In the genomic region with DNA sequence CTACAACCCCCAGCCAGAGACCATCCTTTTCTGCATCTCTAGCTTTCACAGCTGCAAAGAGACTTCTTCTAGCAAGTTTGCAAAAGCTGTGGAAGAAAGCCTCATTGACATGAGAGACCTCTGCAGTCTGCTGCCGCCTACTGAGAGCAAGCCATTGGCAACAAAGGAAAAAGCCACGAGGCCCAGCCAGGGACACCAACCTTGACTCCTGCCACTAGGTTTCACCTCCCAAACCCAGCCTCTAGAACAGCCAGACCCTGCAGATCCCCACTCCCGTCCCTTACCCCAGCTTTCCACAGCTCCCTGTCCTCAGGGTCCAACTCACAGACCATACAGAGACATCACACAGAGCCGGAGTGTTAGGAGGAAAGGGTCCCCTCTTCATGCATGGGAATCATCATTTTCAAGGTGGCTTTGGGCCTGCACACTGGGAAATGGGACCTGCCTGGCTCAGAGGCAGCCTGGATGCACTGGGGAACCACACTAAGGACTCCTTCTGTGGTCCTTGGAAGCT, we compare ENCODE assay signal across 35 cellular contexts. TPM values are rescaled to one million over a fixed set of nuclear protein-coding genes. Genes with fewer than 3 reads are reported as not detected.
"Had no signal": no experiment of that assay in that cellular context is flagged by ENCODE, and none has a peak within 500 bp of the region (broad histone marks: within the 10 kb centered on the region; RNA-seq: fewer than 3 reads in every experiment).

No MANE protein-coding gene starts in this region.

- H3K4me3 Mint-ChIP-seq: activated B cell treated with CpG ODN at 0.5 μM for 24 hours; activated CD4-positive, alpha-beta memory T cell treated with anti-CD3 and anti-CD28 coated beads for 36 hours; activated naive CD4-positive, alpha-beta T cell treated with anti-CD3 and anti-CD28 coated beads for 36 hours; activated T-cell treated with anti-CD3 and anti-CD28 coated beads, Interleukin-2, amount 50 U/mL, for 4 hours; activated T-helper 1 cell treated with anti-CD3 and anti-CD28 coated beads, Interleukin-12 subunit alpha, Interleukin-12 subunit beta, Interleukin-2, Interleukin-4 antibody, amounts not matched to agents 30 ng/mL and 10 ng/mL and 1 ng/mL, durations not matched to agents 14 hours and 24 hours and 36 hours; central memory CD8-positive, alpha-beta T cell; T-helper 1 cell treated with Interleukin-12 subunit alpha and Interleukin-12 subunit beta and Interleukin-4 antibody, amounts not matched to agents 30 μg/mL and 1 μg/mL, for 36 hours had no signal

- H3K9ac ChIP-seq: SK-N-SH had no signal

- H3K4me1 ChIP-seq: adrenal gland, Peyer's patch, SJSA1 had no signal

- H3K36me3 Mint-ChIP-seq: activated CD4-positive, alpha-beta memory T cell treated with anti-CD3 and anti-CD28 coated beads for 36 hours; activated naive CD4-positive, alpha-beta T cell treated with anti-CD3 and anti-CD28 coated beads, Interleukin-2, amount 50 U/mL, for 72 hours had no signal

- H3K27ac ChIP-seq: adrenal gland, brain microvascular endothelial cell, cardiac muscle cell, Peyer's patch, SJSA1, VCaP had no signal

- H3K4me3 ChIP-seq: adrenal gland, cardiac muscle cell, Peyer's patch, SJSA1 had no signal

- H3K27ac Mint-ChIP-seq: activated B cell treated with CpG ODN at 0.5 μM for 24 hours; activated CD4-positive, alpha-beta memory T cell treated with anti-CD3 and anti-CD28 coated beads for 36 hours; activated naive CD4-positive, alpha-beta T cell treated with anti-CD3 and anti-CD28 coated beads for 36 hours; activated naive CD4-positive, alpha-beta T cell treated with anti-CD3 and anti-CD28 coated beads, Interleukin-2, amount 50 U/mL, for 72 hours; activated T-helper 1 cell treated with anti-CD3 and anti-CD28 coated beads, Interleukin-12 subunit alpha, Interleukin-12 subunit beta, Interleukin-2, Interleukin-4 antibody, amounts not matched to agents 30 ng/mL and 10 ng/mL and 1 ng/mL, durations not matched to agents 14 hours and 24 hours and 36 hours; T-helper 1 cell treated with Interleukin-12 subunit alpha and Interleukin-12 subunit beta and Interleukin-4 antibody, amounts not matched to agents 30 μg/mL and 1 μg/mL, for 36 hours had no signal

- H3K27me3 ChIP-seq: adrenal gland, Peyer's patch, SJSA1 had no signal

- H3K36me3 ChIP-seq: adrenal gland, brain microvascular endothelial cell, cardiac muscle cell, Peyer's patch, SJSA1 had no signal

- DNase-seq: activated B cell treated with CpG ODN at 0.5 μM for 24 hours; activated CD4-positive, alpha-beta memory T cell treated with anti-CD3 and anti-CD28 coated beads for 36 hours; activated CD4-positive, alpha-beta T cell treated with anti-CD3 and anti-CD28 coated beads for 4 hours; activated CD4-positive, alpha-beta T cell treated with anti-CD3 and anti-CD28 coated beads, Interleukin-2, amount 50 U/mL, for 1 hour; activated CD4-positive, CD25-positive, alpha-beta regulatory T cell treated with anti-CD3 and anti-CD28 coated beads, Interleukin-2, amount 50 U/mL, for 72 hours; activated CD8-positive, alpha-beta memory T cell treated with anti-CD3 and anti-CD28 coated beads, Interleukin-2, amount 50 U/mL, for 4 hours; activated gamma-delta T cell treated with Interleukin-2 at 50 U/mL for 16 hours; activated naive CD4-positive, alpha-beta T cell treated with anti-CD3 and anti-CD28 coated beads for 36 hours; activated T-cell treated with anti-CD3 and anti-CD28 coated beads for 4 hours; activated T-cell treated with anti-CD3 and anti-CD28 coated beads, Interleukin-2, amount 50 U/mL, for 4 hours; adrenal gland; anterior cingulate cortex; brain microvascular endothelial cell; Karpas-422; NCI-H1105; NCI-H1417 treated with DMSO at 0.1 percent for 48 hours; NCI-H187 treated with DMSO at 0.1 percent for 48 hours; NCI-H345; NCI-H524 treated with DMSO at 0.1 percent for 48 hours; NCI-H748 treated with DMSO at 0.1 percent for 48 hours; NK-92 treated with Interleukin-12 subunit alpha and Interleukin-12 subunit beta, amount 100 ng/mL, for 24 hours; Peyer's patch; RPMI8226; SHP77 treated with DMSO at 0.1 percent for 48 hours had no signal

- H3K9me3 ChIP-seq: SJSA1, SK-N-SH had no signal

- H3K4me1 Mint-ChIP-seq: activated B cell treated with CpG ODN at 0.5 μM for 24 hours; central memory CD8-positive, alpha-beta T cell had no signal

RNA-seq across cellular contexts. Expression of a gene that starts 14.6 kb away (rescaled TPM):
- total RNA-seq: activated B cell treated with CpG ODN at 0.5 μM for 24 hours; activated CD4-positive, alpha-beta memory T cell treated with anti-CD3 and anti-CD28 coated beads for 36 hours; activated naive CD4-positive, alpha-beta T cell treated with anti-CD3 and anti-CD28 coated beads for 36 hours; activated naive CD4-positive, alpha-beta T cell treated with anti-CD3 and anti-CD28 coated beads, Interleukin-2, amount 50 U/mL, for 72 hours; activated T-cell treated with anti-CD3 and anti-CD28 coated beads, Interleukin-2, amount 50 U/mL, for 4 hours; activated T-helper 1 cell treated with anti-CD3 and anti-CD28 coated beads, Interleukin-12 subunit alpha, Interleukin-12 subunit beta, Interleukin-2, Interleukin-4 antibody, amounts not matched to agents 30 ng/mL and 10 ng/mL and 1 ng/mL, durations not matched to agents 14 hours and 24 hours and 36 hours; adrenal gland; cardiac muscle cell; MCF 10A; NCI-H460; PC-3; Peyer's patch; SJSA1 had no signal
- polyA plus RNA-seq: adrenal gland, cardiac muscle cell, SK-N-SH had no signal

RNA-seq across cellular contexts. Expression of a gene that starts 51.1 kb away (rescaled TPM):
- total RNA-seq: activated B cell treated with CpG ODN at 0.5 μM for 24 hours; activated CD4-positive, alpha-beta memory T cell treated with anti-CD3 and anti-CD28 coated beads for 36 hours; activated naive CD4-positive, alpha-beta T cell treated with anti-CD3 and anti-CD28 coated beads for 36 hours; activated naive CD4-positive, alpha-beta T cell treated with anti-CD3 and anti-CD28 coated beads, Interleukin-2, amount 50 U/mL, for 72 hours; activated T-cell treated with anti-CD3 and anti-CD28 coated beads, Interleukin-2, amount 50 U/mL, for 4 hours; adrenal gland; cardiac muscle cell; MCF 10A; NCI-H460; PC-3; SJSA1 had no signal
- polyA plus RNA-seq: adrenal gland, cardiac muscle cell, SK-N-SH had no signal

RNA-seq across cellular contexts. Expression of a gene that starts 54.8 kb away (rescaled TPM):
- total RNA-seq: activated B cell treated with CpG ODN at 0.5 μM for 24 hours; activated CD4-positive, alpha-beta memory T cell treated with anti-CD3 and anti-CD28 coated beads for 36 hours; activated naive CD4-positive, alpha-beta T cell treated with anti-CD3 and anti-CD28 coated beads for 36 hours; activated naive CD4-positive, alpha-beta T cell treated with anti-CD3 and anti-CD28 coated beads, Interleukin-2, amount 50 U/mL, for 72 hours; activated T-cell treated with anti-CD3 and anti-CD28 coated beads, Interleukin-2, amount 50 U/mL, for 4 hours; activated T-helper 1 cell treated with anti-CD3 and anti-CD28 coated beads, Interleukin-12 subunit alpha, Interleukin-12 subunit beta, Interleukin-2, Interleukin-4 antibody, amounts not matched to agents 30 ng/mL and 10 ng/mL and 1 ng/mL, durations not matched to agents 14 hours and 24 hours and 36 hours; cardiac muscle cell; MCF 10A; NCI-H460; PC-3; SJSA1 had no signal
- polyA plus RNA-seq: cardiac muscle cell had no signal
